17 cellular contexts compared by ENCODE assay signal in the genomic region with DNA sequence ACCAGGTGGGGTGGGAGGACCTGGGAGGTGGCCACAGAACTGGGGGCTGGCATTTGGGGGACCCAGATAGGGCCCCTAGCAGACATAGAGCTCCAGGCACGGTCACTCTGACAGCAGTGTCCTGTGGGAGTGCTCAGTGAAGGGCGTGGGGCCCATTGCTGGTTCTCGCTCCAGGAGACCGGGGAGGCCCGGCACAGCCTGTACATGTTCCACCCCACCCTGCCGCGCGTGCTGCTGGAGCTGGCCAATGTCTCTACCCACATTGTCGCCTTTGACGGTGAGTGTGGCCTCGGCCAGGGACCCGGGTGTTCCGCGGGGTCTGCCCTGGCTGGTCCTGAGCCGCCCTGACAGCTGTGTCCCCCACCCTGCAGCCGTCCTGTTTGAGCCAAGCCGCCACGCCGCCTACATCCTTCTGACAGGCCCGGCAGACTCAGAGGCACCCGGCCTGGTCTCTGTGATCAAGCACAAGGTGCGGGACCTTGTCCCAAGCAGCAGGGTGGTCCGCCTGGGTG. TPM values are rescaled to one million over a fixed set of nuclear protein-coding genes. Genes with fewer than 3 reads are reported as not detected.
A peak's percentile ranks its signal among the peaks of the same experiment; 100 is the strongest.
DNase-seq lines count a peak whose midpoint lies in the region; ATAC-seq and TF ChIP-seq lines count a peak whose summit lies in the region.
"Had no signal": no experiment of that assay in that cellular context is flagged by ENCODE, and none has a peak within 500 bp of the region (broad histone marks: within the 10 kb centered on the region; RNA-seq: fewer than 3 reads in every experiment).

No MANE protein-coding gene starts in this region.

- no peak for ATAC-seq in right cardiac atrium
- ATAC-seq in left cardiac atrium = no peak
- ATAC-seq: GM12878, GM23338 had no signal

- H3K4me3 ChIP-seq in right cardiac atrium (ENCODE audit: low read length) (no peak overlapping the region), testis (no peak overlapping the region), prostate gland (no peak overlapping the region)
- H3K4me3 ChIP-seq: BLaER1 treated with 17β-estradiol and CSF1 and Interleukin-3, amounts not matched to agents 10 nM and 100 nM; GM12878; GM23338; HAP-1 had no signal

- H3K27me3 ChIP-seq in right cardiac atrium (ENCODE audit: control insufficient read depth, insufficient read depth) (no peaks in the 10 kb centered on the region), testis (no peaks in the 10 kb centered on the region), prostate gland (replicated peaks; ENCODE audit: insufficient read depth) (no peaks in the 10 kb centered on the region)
- H3K27me3 ChIP-seq: BLaER1 treated with 17β-estradiol and CSF1 and Interleukin-3, amounts not matched to agents 10 nM and 100 nM had no signal

- TF ChIP-seq POLR2A in testis (IDR thresholded peaks at IDR 0.05) (no peak), prostate gland (IDR thresholded peaks at IDR 0.05) (no peak)

- 90% methylated on average over 23 of the region's 23 CpGs for WGBS in right cardiac atrium
- 44 to 90% methylated on average over 10 to 14 of the region's 23 CpGs for WGBS in testis, 2 donors
- 92% methylated on average over 22 of the region's 23 CpGs for WGBS in prostate gland

- no peaks in the 10 kb centered on the region for H3K9me3 ChIP-seq in right cardiac atrium (ENCODE audit: control insufficient read depth, low read length)
- H3K9me3 ChIP-seq in testis = no peaks in the 10 kb centered on the region
- H3K9me3 ChIP-seq in prostate gland = no peaks in the 10 kb centered on the region
- H3K9me3 ChIP-seq: BLaER1 treated with 17β-estradiol and CSF1 and Interleukin-3, amounts not matched to agents 10 nM and 100 nM; HAP-1 had no signal

- intact Hi-C loops in right cardiac atrium (cut with DNase I) (no loop called here), left cardiac atrium (cut with DNase I) (no loop called here), testis (cut with DNase I; ENCODE audit: low total_unique reads) (no loop called here), prostate gland (cut with DNase I) (no loop called here)

- H3K27ac ChIP-seq in right cardiac atrium (ENCODE audit: low read length) (no peak overlapping the region), testis (no peak overlapping the region), prostate gland (no peak overlapping the region)
- H3K27ac ChIP-seq: BLaER1 treated with 17β-estradiol and CSF1 and Interleukin-3, amounts not matched to agents 10 nM and 100 nM had no signal

- H3K36me3 ChIP-seq in testis (ENCODE audit: low read depth, missing control alignments) = no peaks in the 10 kb centered on the region
- H3K36me3 ChIP-seq in prostate gland = peaks cover 10 to 17% of the 10 kb centered on the region in 2 donors

- peak in 2 of 3 donors; percentile 46 to 55 for DNase-seq in right cardiac atrium
- no peak for DNase-seq in left cardiac atrium
- DNase-seq in islet precursor cell = peak; percentile 48
- DNase-seq in testis = peak; percentile 34
- no peak for DNase-seq in NK-92 treated with Interleukin-12 subunit alpha and Interleukin-12 subunit beta, amount 100 ng/mL, for 24 hours (lab: John Stamatoyannopoulos, UW)
- no peak for DNase-seq in NCI-H524 (lab: John Stamatoyannopoulos, UW)
- DNase-seq in prostate gland (ENCODE audit: low spot score) = no peak
- DNase-seq: ACHN; Calu3; CD4-positive, CD25-positive, alpha-beta regulatory T cell; DMS79; IMR-90 had no signal

- H3K4me1 ChIP-seq in right cardiac atrium (ENCODE audit: control insufficient read depth, insufficient read depth, low read length) = no peaks in the 10 kb centered on the region
- peaks cover 16% of the 10 kb centered on the region for H3K4me1 ChIP-seq in testis
- H3K4me1 ChIP-seq in prostate gland (replicated peaks) = no peaks in the 10 kb centered on the region
- H3K4me1 ChIP-seq: HAP-1 had no signal

- no peak for TF ChIP-seq CTCF in testis (IDR thresholded peaks at IDR 0.05)
- no peak for TF ChIP-seq CTCF in prostate gland (IDR thresholded peaks at IDR 0.05)

RNA-seq across cellular contexts. Expression of gene RGS11, which starts 11.2 kb away (rescaled TPM):
- 10 to 100 TPM; 11.6 to 23.8 (median 17.6) TPM for total RNA-seq in right cardiac atrium
- polyA plus RNA-seq in right cardiac atrium = 15.5 TPM
- total RNA-seq in left cardiac atrium = 10 to 100 TPM; 14.8 to 15.3 TPM
- total RNA-seq in testis = 1 to 10 TPM; 1.2 to 2.9 TPM
- 3.0 TPM for polyA plus RNA-seq in testis (ENCODE audit: insufficient read depth, low read depth, low replicate concordance)
- total RNA-seq in prostate gland = 1 to 10 TPM; 2.3 to 5.9 TPM
- total RNA-seq: CD4-positive, CD25-positive, alpha-beta regulatory T cell; GM12878 had no signal
- polyA plus RNA-seq: CD4-positive, CD25-positive, alpha-beta regulatory T cell had no signal

RNA-seq across cellular contexts. Expression of gene ARHGDIG, which starts 15.9 kb away (rescaled TPM):
- total RNA-seq in right cardiac atrium (10 to 100 TPM in 1 of 4 donors, 1 to 10 TPM in 3; 3.5 to 11.3 (median 4.9) TPM), left cardiac atrium (1 to 10 TPM; 4.9 to 5.1 TPM), testis (1 to 10 TPM; 6.6 to 7.7 TPM), prostate gland (1 to 10 TPM in 1 of 2 donors, under 1 TPM in 1; 0.41 to 7.0 TPM)
- polyA plus RNA-seq in right cardiac atrium (7.7 TPM), testis (ENCODE audit: insufficient read depth, low read depth, low replicate concordance) (2.9 TPM)
- total RNA-seq: Calu3; CD4-positive, CD25-positive, alpha-beta regulatory T cell; GM12878 had no signal
- polyA plus RNA-seq: CD4-positive, CD25-positive, alpha-beta regulatory T cell; GM12878 had no signal

RNA-seq across cellular contexts. Expression of gene PDIA2, which starts 18.5 kb away (rescaled TPM):
- 10 to 100 TPM in 1 of 4 donors, 1 to 10 TPM in 3; 2.1 to 10.0 (median 2.3) TPM for total RNA-seq in right cardiac atrium
- polyA plus RNA-seq in right cardiac atrium = 0.91 TPM
- 1 to 10 TPM; 2.4 to 3.6 TPM for total RNA-seq in left cardiac atrium
- 1 to 10 TPM; 2.6 to 5.3 TPM for total RNA-seq in testis
- polyA plus RNA-seq in testis (ENCODE audit: insufficient read depth, low read depth, low replicate concordance) = 1.2 TPM
- total RNA-seq in prostate gland = 1 to 10 TPM in 1 of 2 donors, not detected in 1; 2.1 TPM
- total RNA-seq: Calu3; CD4-positive, CD25-positive, alpha-beta regulatory T cell; G401; IMR-90 had no signal
- polyA plus RNA-seq: CD4-positive, CD25-positive, alpha-beta regulatory T cell had no signal

RNA-seq across cellular contexts. Expression of gene FAM234A, which starts 29.9 kb away (rescaled TPM):
- total RNA-seq in right cardiac atrium (100 to 1,000 TPM; 131 to 145 (median 139) TPM), left cardiac atrium (100 to 1,000 TPM; 119 to 160 TPM), testis (100 to 1,000 TPM; 151 to 168 TPM), prostate gland (100 to 1,000 TPM in 1 of 2 donors, 10 to 100 TPM in 1; 83.8 to 114 TPM)
- polyA plus RNA-seq in right cardiac atrium (171 TPM), testis (ENCODE audit: insufficient read depth, low read depth, low replicate concordance) (89.7 TPM)

RNA-seq across cellular contexts. Expression of gene LUC7L, which starts 35.2 kb away (rescaled TPM):
- total RNA-seq in right cardiac atrium = 10 to 100 TPM; 28.1 to 32.0 (median 30.2) TPM
- polyA plus RNA-seq in right cardiac atrium = 32.1 TPM
- total RNA-seq in left cardiac atrium = 10 to 100 TPM; 28.2 to 32.9 TPM
- total RNA-seq in testis = 100 to 1,000 TPM; 145 to 192 TPM
- polyA plus RNA-seq in testis (ENCODE audit: insufficient read depth, low read depth, low replicate concordance) = 81.1 TPM
- 100 to 1,000 TPM in 1 of 2 donors, 10 to 100 TPM in 1; 55.1 to 108 TPM for total RNA-seq in prostate gland

Comparison
In these comparisons a context has a peak if more than half of its experiments do, and no peak if none do; other contexts are left out.
1. DNase-seq: peak in right cardiac atrium (2 of 3), islet precursor cell (single experiment) and testis (single experiment); none in left cardiac atrium (single experiment), NK-92 treated with Interleukin-12 subunit alpha and Interleukin-12 subunit beta, amount 100 ng/mL, for 24 hours (single experiment), NCI-H524 (0 of 2) and prostate gland (single experiment).